Comparison of ENCODE assay signal across 10 cellular contexts in genomic region chr12:96347130-96347699, GRCh38. TPM values are rescaled to one million over a fixed set of nuclear protein-coding genes. Genes with fewer than 3 reads are reported as not detected.
A peak's percentile ranks its signal among the peaks of the same experiment; 100 is the strongest.
DNase-seq lines count a peak whose midpoint lies in the region; ATAC-seq, FAIRE-seq and TF ChIP-seq lines count a peak whose summit lies in the region.
"Had no signal": no experiment of that assay in that cellular context is flagged by ENCODE, and none has a peak within 500 bp of the region (broad histone marks: within the 10 kb centered on the region; RNA-seq: fewer than 3 reads in every experiment).

No MANE protein-coding gene starts in this region.

- peak overlapping the region; percentile 63 for H3K27ac Mint-ChIP-seq in activated CD4-positive, alpha-beta T cell treated with anti-CD3 and anti-CD28 coated beads for 36 hours
- H3K27ac Mint-ChIP-seq in activated naive CD8-positive, alpha-beta T cell treated with anti-CD3 and anti-CD28 coated beads for 36 hours: peak overlapping the region; percentile 39

- H3K36me3 ChIP-seq in kidney (ENCODE audit: control insufficient read depth in 1 of 2, insufficient read depth in 2 of 2, low read length in 2 of 2) (no peaks in the 10 kb centered on the region), stomach (peaks cover 0 to 9% (median 3%) of the 10 kb centered on the region in 4 donors)

- peaks cover 0 to 21% of the 10 kb centered on the region in 2 donors for H3K9me3 ChIP-seq in kidney (ENCODE audit: control insufficient read depth in 1 of 2, low read length in 2 of 2)
- H3K9me3 ChIP-seq in stomach: peaks cover 0 to 27% (median 16%) of the 10 kb centered on the region in 4 donors

- H3K27me3 ChIP-seq in stomach: no peaks in the 10 kb centered on the region

- H3K4me1 ChIP-seq in kidney (ENCODE audit: control insufficient read depth in 1 of 2, insufficient read depth in 1 of 2, low read depth in 1 of 2, low read length in 2 of 2): peaks cover 0 to 3% of the 10 kb centered on the region in 2 donors
- H3K4me1 ChIP-seq in stomach: peaks cover 2 to 47% (median 19%) of the 10 kb centered on the region in 4 donors

- peak overlapping the region in 1 of 2 donors; percentile 6 for H3K9ac ChIP-seq in kidney (ENCODE audit: low read length in 2 of 2)

- peaks cover 24% of the 10 kb centered on the region for H3K9me3 Mint-ChIP-seq in activated CD4-positive, alpha-beta T cell treated with anti-CD3 and anti-CD28 coated beads for 36 hours (ENCODE audit: low read depth)
- H3K9me3 Mint-ChIP-seq in activated naive CD8-positive, alpha-beta T cell treated with anti-CD3 and anti-CD28 coated beads for 36 hours: peaks cover 27% of the 10 kb centered on the region

- peak overlapping the region in 1 of 2 donors; percentile 55 for H3K27ac ChIP-seq in kidney (ENCODE audit: low read depth in 2 of 2, low read length in 2 of 2)
- H3K27ac ChIP-seq in stomach: peak overlapping the region in 4 of 5 donors; percentile 43 to 76 (median 54)

- 26 to 44% (median 36%) methylated on average over 5 of the region's 5 CpGs for WGBS in stomach, 5 donors

- no peaks in the 10 kb centered on the region for H3K27me3 Mint-ChIP-seq in activated CD4-positive, alpha-beta T cell treated with anti-CD3 and anti-CD28 coated beads for 36 hours
- H3K27me3 Mint-ChIP-seq in activated naive CD8-positive, alpha-beta T cell treated with anti-CD3 and anti-CD28 coated beads for 36 hours: no peaks in the 10 kb centered on the region

- H3K4me1 Mint-ChIP-seq in activated CD4-positive, alpha-beta T cell treated with anti-CD3 and anti-CD28 coated beads for 36 hours: peaks cover 59% of the 10 kb centered on the region
- H3K4me1 Mint-ChIP-seq in activated naive CD8-positive, alpha-beta T cell treated with anti-CD3 and anti-CD28 coated beads for 36 hours: peaks cover 49% of the 10 kb centered on the region

- CTCF ChIA-PET in activated CD4-positive, alpha-beta T cell treated with anti-CD3 and anti-CD28 coated beads for 36 hours (lab: Charles Lee): interaction anchor here (0.7 to 2.0 kb wide), 6 partner anchors 14 to 1622 kb away, joined by 3 to 7 read pairs (median 4); partner anchors contain the start of gene CDK17

- no peak for TF ChIP-seq EP300 in stomach (IDR thresholded peaks at IDR 0.05)

- intact Hi-C loops in activated CD4-positive, alpha-beta T cell treated with anti-CD3 and anti-CD28 coated beads for 36 hours (cut with DNase I, micrococcal nuclease): loop anchor here in 1 of 2 experiments (5.0 kb wide), 1 partner anchor 35 kb away; no protein-coding TSS in a partner anchor
- intact Hi-C loops in kidney (cut with DNase I): no loop called here
- intact Hi-C loops in stomach (cut with DNase I; ENCODE audit: low total_unique reads): no loop called here

- no peak for TF ChIP-seq POLR2A in stomach (IDR thresholded peaks at IDR 0.05)

- TF ChIP-seq CTCF in kidney (IDR thresholded peaks at IDR 0.05; ENCODE audit: borderline replicate concordance, extremely low read depth, insufficient read depth) (no peak), stomach (IDR thresholded peaks at IDR 0.05) (no peak)

- H3K4me3 Mint-ChIP-seq in activated CD4-positive, alpha-beta T cell treated with anti-CD3 and anti-CD28 coated beads for 36 hours: peak overlapping the region; percentile 44
- H3K4me3 Mint-ChIP-seq in activated naive CD8-positive, alpha-beta T cell treated with anti-CD3 and anti-CD28 coated beads for 36 hours: peak overlapping the region; percentile 47

- DNase-seq in activated CD4-positive, alpha-beta T cell treated with anti-CD3 and anti-CD28 coated beads for 36 hours: no peak
- no peak for DNase-seq in activated CD4-positive, alpha-beta T cell treated with anti-CD3 and anti-CD28 coated beads for 4 hours
- DNase-seq in activated naive CD8-positive, alpha-beta T cell treated with anti-CD3 and anti-CD28 coated beads for 36 hours: no peak
- DNase-seq in kidney: no peak
- DNase-seq in stomach: no peak
- DNase-seq in cerebellum (ENCODE audit: low spot score): no peak
- DNase-seq in stimulated activated CD4-positive, alpha-beta T cell treated with anti-CD3 and anti-CD28 coated beads, Interleukin-4, amount 100 ng/mL, for 4 hours: no peak
- DNase-seq: NCI-H446 treated with DMSO at 0.1 percent for 48 hours, T1000 had no signal

- POLR2A ChIA-PET in activated CD4-positive, alpha-beta T cell treated with anti-CD3 and anti-CD28 coated beads for 36 hours (lab: Charles Lee): interaction anchor here (0.6 to 0.7 kb wide), 3 partner anchors 12 to 148 kb away, joined by 3 to 13 read pairs (median 4); no protein-coding TSS in a partner anchor

- peaks cover 30% of the 10 kb centered on the region for H3K36me3 Mint-ChIP-seq in activated CD4-positive, alpha-beta T cell treated with anti-CD3 and anti-CD28 coated beads for 36 hours (ENCODE audit: low read depth)
- H3K36me3 Mint-ChIP-seq in activated naive CD8-positive, alpha-beta T cell treated with anti-CD3 and anti-CD28 coated beads for 36 hours: peaks cover 55% of the 10 kb centered on the region

- ATAC-seq in activated CD4-positive, alpha-beta T cell treated with anti-CD3 and anti-CD28 coated beads for 36 hours: no peak
- no peak for ATAC-seq in HG03135 (IDR thresholded peaks at IDR 0.05; ENCODE audit: unreplicated experiment)

- FAIRE-seq in kidney (lab: Jason Lieb, UNC): no peak

- H3K4me3 ChIP-seq in kidney (ENCODE audit: low read length in 2 of 2) (peak overlapping the region; percentile 53 to 57), stomach (peak overlapping the region in 3 of 4 donors; percentile 18 to 20 (median 19))

RNA-seq across cellular contexts. Expression of gene CDK17, which starts 53.0 kb away (rescaled TPM):
- 10 to 100 TPM; 38.0 to 39.4 TPM for total RNA-seq in activated CD4-positive, alpha-beta T cell treated with anti-CD3 and anti-CD28 coated beads for 36 hours
- 10 to 100 TPM; 30.1 to 31.7 TPM for total RNA-seq in activated naive CD8-positive, alpha-beta T cell treated with anti-CD3 and anti-CD28 coated beads for 36 hours
- total RNA-seq in kidney: 35.7 TPM
- 6.6 TPM for polyA plus RNA-seq in kidney (ENCODE audit: insufficient read depth, low read depth, low replicate concordance)
- 100 to 1,000 TPM in 2 of 5 donors, 10 to 100 TPM in 3; 33.3 to 137 (median 92.7) TPM for total RNA-seq in stomach
- polyA plus RNA-seq in stomach: 1 to 10 TPM; 5.4 to 7.9 (median 7.8) TPM
- total RNA-seq in cerebellum: 121 TPM
